1 cellular context compared by ENCODE assay signal in genomic region chr7:124810605-124811004, GRCh38.
TF ChIP-seq lines count a peak whose summit lies in the region.

No MANE protein-coding gene starts in this region.

TF ChIP-seq in H1, 55 proteins besides CTCF, POLR2A, EP300 and RAD21 (continued from another document):
- TF ChIP-seq YY1 (IDR thresholded peaks at IDR 0.05; ENCODE audit: low read depth, low read length) = peak; percentile 60; the same call in 1 of the 2 replicates
- TF ChIP-seq SP1 (IDR thresholded peaks at IDR 0.05; ENCODE audit: low read depth, low read length) = 0 out of 2 replicates have a peak, but pooled peaks have one; percentile 13
- TF ChIP-seq TEAD4 (IDR thresholded peaks at IDR 0.05; ENCODE audit: low read depth, low read length) = peak; percentile 21; the same call in 1 of the 2 replicates
